In genomic region chr12:100450726-100451125, GRCh38 we compare ENCODE assay signal across 33 cellular contexts. TPM values are rescaled to one million over a fixed set of nuclear protein-coding genes. Genes with fewer than 3 reads are reported as not detected.
DNase-seq lines count a peak whose midpoint lies in the region; ATAC-seq and TF ChIP-seq lines count a peak whose summit lies in the region.
"Had no signal": no experiment of that assay in that cellular context is flagged by ENCODE, and none has a peak within 500 bp of the region (broad histone marks: within the 10 kb centered on the region; RNA-seq: fewer than 3 reads in every experiment).

No MANE protein-coding gene starts in this region.

- no peak overlapping the region for H3K27ac ChIP-seq in left lung
- H3K27ac ChIP-seq: ascending aorta, esophagus muscularis mucosa, gastrocnemius medialis, HL-60, KMS-11, testis had no signal

- no peaks in the 10 kb centered on the region for H3K4me1 ChIP-seq in left lung
- H3K4me1 ChIP-seq: ascending aorta, gastrocnemius medialis, testis had no signal

- no peak for ATAC-seq in left lung
- ATAC-seq: gastrocnemius medialis, GM12878, HCT116, left colon, SK-N-SH treated with all-trans-retinoic acid at 6 μM for 48 hours had no signal

- no peaks in the 10 kb centered on the region for H3K27me3 ChIP-seq in left lung
- H3K27me3 ChIP-seq: ascending aorta, esophagus muscularis mucosa, gastrocnemius medialis, testis had no signal

- intact Hi-C loops in left lung (cut with DNase I): no loop called here

- TF ChIP-seq CTCF in choroid plexus epithelial cell (conservative IDR thresholded peaks at IDR 0.05; ENCODE audit: low read depth, low read length): no peak
- TF ChIP-seq CTCF in left lung (IDR thresholded peaks at IDR 0.05): no peak

- no peaks in the 10 kb centered on the region for H3K9me3 ChIP-seq in left lung
- H3K9me3 ChIP-seq: ascending aorta, esophagus muscularis mucosa, gastrocnemius medialis, testis had no signal

- DNase-seq in Daoy (ENCODE audit: low read depth) (peak; percentile 43), M059J (ENCODE audit: low read depth) (peak; percentile 27), choroid plexus epithelial cell (ENCODE audit: low read depth) (peak; percentile 48), kidney tubule cell (ENCODE audit: low spot score) (peak; percentile 6), left lung (no peak), NCI-H1694 treated with DMSO at 0.1 percent for 48 hours (lab: John Stamatoyannopoulos, UW) (no peak)
- DNase-seq in activated naive CD4-positive, alpha-beta T cell treated with anti-CD3 and anti-CD28 coated beads, Interleukin-2, amount 50 U/mL, for 16 hours: no peak
- DNase-seq: activated CD4-positive, alpha-beta T cell treated with anti-CD3 and anti-CD28 coated beads, Interleukin-2, amount 50 U/mL, for 1 hour; activated CD4-positive, CD25-positive, alpha-beta regulatory T cell; activated effector memory CD4-positive, alpha-beta T cell treated with anti-CD3 and anti-CD28 coated beads, Interleukin-2, amount 50 U/mL, for 16 hours; activated naive CD8-positive, alpha-beta T cell treated with anti-CD3 and anti-CD28 coated beads for 36 hours; activated T-cell treated with anti-CD3 and anti-CD28 coated beads, Interleukin-2, amount 50 U/mL, for 1 hour; AML-193; CD4-positive, CD25-positive, alpha-beta regulatory T cell; central memory CD4-positive, alpha-beta T cell; gastrocnemius medialis; left colon; mammary epithelial cell; NCI-H146; NCI-H2107; NCI-H524; Right ventricle myocardium superior; small intestine; testis had no signal

- H3K4me3 ChIP-seq in choroid plexus epithelial cell (ENCODE audit: low read depth, low read length) (no peak overlapping the region), left lung (no peak overlapping the region)
- H3K4me3 ChIP-seq: ascending aorta, esophagus muscularis mucosa, gastrocnemius medialis, GM12878, testis had no signal

- no peaks in the 10 kb centered on the region for H3K36me3 ChIP-seq in left lung
- H3K36me3 ChIP-seq: ascending aorta, esophagus muscularis mucosa, gastrocnemius medialis had no signal

RNA-seq across cellular contexts. Expression of gene NR1H4, which starts 22.9 kb away (rescaled TPM):
- total RNA-seq in Daoy (2014; rRNA removed; shearing (Covaris generic)): not detected in 2 replicates
- total RNA-seq in M059J (2014; rRNA removed; shearing (Covaris generic)): 0.10 and 0.20 TPM in 2 replicates
- not detected for total RNA-seq in left lung
- total RNA-seq: A673; activated naive CD8-positive, alpha-beta T cell treated with anti-CD3 and anti-CD28 coated beads for 36 hours; CD4-positive, CD25-positive, alpha-beta regulatory T cell; GM12878; mammary epithelial cell; osteocyte; Right ventricle myocardium superior had no signal

Comparison
In these comparisons a context has a peak if more than half of its experiments do, and no peak if none do; other contexts are left out.
1. DNase-seq: peak in Daoy (single experiment), M059J (single experiment), choroid plexus epithelial cell (single experiment) and kidney tubule cell (single experiment); none in left lung (0 of 2), NCI-H1694 treated with DMSO at 0.1 percent for 48 hours (single experiment) and activated naive CD4-positive, alpha-beta T cell treated with anti-CD3 and anti-CD28 coated beads, Interleukin-2, amount 50 U/mL, for 16 hours (single experiment).